8 cellular contexts compared by ENCODE assay signal in the genomic region with DNA sequence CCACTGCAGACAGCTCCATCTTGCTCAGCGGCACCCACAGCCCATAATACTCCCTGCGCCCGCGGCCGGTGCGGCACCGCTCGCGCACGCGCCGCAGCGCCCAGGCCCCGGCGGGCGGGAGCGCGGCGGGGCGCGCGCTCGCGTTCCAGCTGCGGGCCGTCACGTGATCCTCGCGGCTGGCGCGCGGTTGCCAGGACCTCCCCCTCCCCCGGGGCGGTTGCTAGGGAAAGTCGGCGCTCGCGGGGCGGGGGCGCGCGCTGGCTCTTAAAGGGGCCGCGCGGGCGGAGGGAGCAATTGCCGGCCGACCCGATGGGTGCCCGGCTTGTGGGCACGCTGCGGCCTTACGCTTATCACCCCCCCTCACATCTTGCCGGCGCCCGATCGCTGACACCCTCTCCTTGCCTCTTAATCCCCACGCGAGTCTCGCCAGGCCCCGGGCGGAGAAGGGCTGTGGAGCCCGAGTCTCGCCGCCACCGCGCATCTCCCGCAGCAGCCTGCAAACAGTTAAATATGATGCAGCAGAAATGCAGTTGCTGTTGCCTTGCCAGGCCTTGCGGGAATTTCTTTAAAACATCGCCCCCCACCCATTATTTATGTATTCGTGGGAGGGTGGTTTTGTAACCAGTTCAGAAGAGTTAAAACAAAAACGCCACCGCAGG. TPM values are rescaled to one million over a fixed set of nuclear protein-coding genes. Genes with fewer than 3 reads are reported as not detected.
DNase-seq lines count a peak whose midpoint lies in the region; ATAC-seq and TF ChIP-seq lines count a peak whose summit lies in the region.

A gene (minus strand): TSS at position 45 of the 659 bp plus-strand sequence. CDS start 26 bp downstream, at position 19.

- intact Hi-C loops in body of pancreas (cut with DNase I) = no loop called here
- intact Hi-C loops in sigmoid colon (cut with DNase I) = loop anchor here (2.0 to 5.0 kb wide), 4 partner anchors 110 to 650 kb away; a partner anchor contains a TSS

- peak in 1 of 7 experiments; percentile 17 for TF ChIP-seq CTCF in body of pancreas (IDR thresholded peaks at IDR 0.05)
- TF ChIP-seq CTCF in sigmoid colon (IDR thresholded peaks at IDR 0.05) = no peak

- WGBS in body of pancreas, 2 donors = 0% methylated on average over 17 to 60 of the region's 73 CpGs
- 0 to 1% methylated on average over 73 of the region's 73 CpGs for WGBS in sigmoid colon, 2 donors

- H3K4me3 ChIP-seq in body of pancreas = peak within 1 kb of the TSS; percentile 60 to 85
- peak within 1 kb of the TSS; percentile 58 to 83 (median 71) for H3K4me3 ChIP-seq in sigmoid colon

- ATAC-seq in GM18520 (IDR thresholded peaks at IDR 0.05; ENCODE audit: unreplicated experiment) (peak; percentile 51), HG03097 (IDR thresholded peaks at IDR 0.05; ENCODE audit: low FRiP score, unreplicated experiment) (peak; percentile 54), body of pancreas (peak; percentile 86), GM18873 (IDR thresholded peaks at IDR 0.05; ENCODE audit: low FRiP score, unreplicated experiment) (no peak)

- H3K4me1 ChIP-seq in body of pancreas = peaks cover 37% of the 10 kb centered on the region
- H3K4me1 ChIP-seq in sigmoid colon = peaks cover 0 to 49% (median 45%) of the 10 kb centered on the region in 4 donors

- no peak for TF ChIP-seq EP300 in sigmoid colon (IDR thresholded peaks at IDR 0.05)

- no peaks in the 10 kb centered on the region for H3K36me3 ChIP-seq in body of pancreas (replicated peaks in 1 of 2; ENCODE audit: insufficient read depth in 1 of 2, low read depth in 2 of 2)
- H3K36me3 ChIP-seq in sigmoid colon = peaks cover under 1 to 21% (median 7%) of the 10 kb centered on the region in 4 donors

- DNase-seq in NCI-H2171 (lab: John Stamatoyannopoulos, UW) = peak; percentile 98
- DNase-seq in UCSD-AML1 (lab: John Stamatoyannopoulos, UW; ENCODE audit: unreplicated experiment) = peak; percentile 92
- DNase-seq in body of pancreas = peak; percentile 96 to 97 (median 96)
- DNase-seq in iPS DF 19.7 (ENCODE audit: low read depth, low spot score) = peak; percentile 63
- peak; percentile 98 for DNase-seq in sigmoid colon

- peak in 1 of 3 donors; percentile 48 for TF ChIP-seq POLR2A in body of pancreas (IDR thresholded peaks at IDR 0.05)
- peak; percentile 42 for TF ChIP-seq POLR2A in sigmoid colon (IDR thresholded peaks at IDR 0.05)

- peak within 1 kb of the TSS; percentile 76 to 94 (median 91) for H3K27ac ChIP-seq in body of pancreas
- H3K27ac ChIP-seq in sigmoid colon = peak within 1 kb of the TSS; percentile 92 to 99 (median 96)

- H3K9me3 ChIP-seq in body of pancreas (no peaks in the 10 kb centered on the region), sigmoid colon (no peaks in the 10 kb centered on the region)

- no peaks in the 10 kb centered on the region for H3K27me3 ChIP-seq in body of pancreas
- no peaks in the 10 kb centered on the region for H3K27me3 ChIP-seq in sigmoid colon

RNA-seq across cellular contexts. Expression of the gene that starts here (rescaled TPM):
- total RNA-seq in body of pancreas (10 to 100 TPM; 32.7 to 45.2 TPM), sigmoid colon (10 to 100 TPM; 47.2 to 90.6 (median 59.3) TPM)
- 10 to 100 TPM in 1 of 3 donors, 1 to 10 TPM in 2; 4.2 to 23.8 (median 5.1) TPM for polyA plus RNA-seq in sigmoid colon
